9 cellular contexts compared by ENCODE assay signal in the genomic region with DNA sequence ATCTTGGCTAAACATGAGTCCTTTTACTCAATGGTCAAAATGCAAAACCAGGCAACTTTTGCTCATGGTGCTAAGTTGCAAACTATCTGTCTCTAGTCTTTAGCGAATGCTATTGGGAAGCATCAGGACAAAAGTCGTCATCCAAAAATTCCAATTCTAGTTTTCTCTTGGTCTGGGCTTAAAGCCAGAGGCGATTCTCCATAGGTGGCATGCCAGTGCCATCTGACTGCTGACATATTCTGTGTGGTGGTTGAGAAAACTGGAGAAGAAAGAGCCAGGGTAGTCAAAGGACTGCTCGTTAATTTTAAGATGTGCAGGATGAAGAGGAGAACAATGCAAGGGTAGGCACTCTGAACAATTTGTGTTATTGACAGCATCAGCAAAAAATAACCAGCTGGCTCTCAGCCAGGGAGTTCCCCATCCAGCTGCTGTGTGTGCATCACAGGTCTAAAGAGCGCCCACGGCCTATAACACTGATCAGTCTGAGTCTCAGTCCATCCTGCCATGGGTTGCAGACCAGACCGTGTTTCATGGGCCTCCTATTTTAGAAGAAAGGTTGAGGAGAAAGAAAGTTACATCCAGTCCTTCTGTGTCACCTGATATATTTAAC.
DNase-seq lines count a peak whose midpoint lies in the region; ATAC-seq, FAIRE-seq and TF ChIP-seq lines count a peak whose summit lies in the region.
"Had no signal": no experiment of that assay in that cellular context is flagged by ENCODE, and none has a peak within 500 bp of the region (broad histone marks: within the 10 kb centered on the region; RNA-seq: fewer than 3 reads in every experiment).

No MANE protein-coding gene starts in this region.

- H3K27me3 Mint-ChIP-seq in naive B cell = peaks cover 0 to 6% (median 4%) of the 10 kb centered on the region in 3 donors

- peak; percentile 61 for ATAC-seq in HG02642 (IDR thresholded peaks at IDR 0.05; ENCODE audit: poor library complexity, unreplicated experiment)
- peak; percentile 59 to 75 for ATAC-seq in naive B cell (ENCODE audit: low read depth in 2 of 2)
- no peak for ATAC-seq in Right ventricle myocardium superior (ENCODE audit: poor library complexity)
- ATAC-seq: natural killer cell had no signal

- H3K4me1 Mint-ChIP-seq in naive B cell = peaks cover 14 to 31% (median 29%) of the 10 kb centered on the region in 3 donors

- intact Hi-C loops in Right ventricle myocardium superior (cut with DNase I) = no loop called here

- FAIRE-seq in HTR-8/SVneo (lab: Jason Lieb, UNC) = no peak
- FAIRE-seq: H54 had no signal

- H3K4me3 Mint-ChIP-seq in naive B cell = peak overlapping the region in 1 of 8 donors; percentile 16
- H3K4me3 Mint-ChIP-seq: natural killer cell had no signal

- H3K9me3 Mint-ChIP-seq in naive B cell = peaks cover 0 to 4% (median 0%) of the 10 kb centered on the region in 7 donors
- H3K9me3 Mint-ChIP-seq: natural killer cell had no signal

- peak; percentile 34 for DNase-seq in GM13976 (ENCODE audit: low spot score)
- peak; percentile 29 for DNase-seq in T follicular helper cell (ENCODE audit: low read depth)
- peak; percentile 29 for DNase-seq in naive B cell
- no peak for DNase-seq in HTR-8/SVneo (ENCODE audit: insufficient read length, low spot score)
- DNase-seq in SK-N-DZ (ENCODE audit: low spot score) = no peak
- no peak for DNase-seq in Right ventricle myocardium superior
- DNase-seq: natural killer cell had no signal

- TF ChIP-seq CTCF in GM13976 (IDR thresholded peaks at IDR 0.05; ENCODE audit: borderline replicate concordance, control extremely low read depth, extremely low read depth, insufficient read depth, missing control alignments) = no peak

- in situ Hi-C loops in GM13976 (cut with MboI; ENCODE audit: low sequenced_read_pairs, unreplicated experiment) = loop anchor here (10.0 kb wide), 1 partner anchor 248 kb away; no protein-coding TSS in a partner anchor

- H3K36me3 Mint-ChIP-seq in naive B cell = no peaks in the 10 kb centered on the region
- H3K36me3 Mint-ChIP-seq: natural killer cell had no signal

- H3K27ac Mint-ChIP-seq in naive B cell = peak overlapping the region in 2 of 6 donors; percentile 79
- H3K27ac Mint-ChIP-seq: natural killer cell had no signal

Comparison
In these comparisons a context has a peak if more than half of its experiments do, and no peak if none do; other contexts are left out.
1. DNase-seq: peak in GM13976 (single experiment), T follicular helper cell (single experiment) and naive B cell (single experiment); none in HTR-8/SVneo (single experiment), SK-N-DZ (single experiment) and Right ventricle myocardium superior (single experiment).